Comparison of ENCODE assay signal across 20 cellular contexts in the genomic region with DNA sequence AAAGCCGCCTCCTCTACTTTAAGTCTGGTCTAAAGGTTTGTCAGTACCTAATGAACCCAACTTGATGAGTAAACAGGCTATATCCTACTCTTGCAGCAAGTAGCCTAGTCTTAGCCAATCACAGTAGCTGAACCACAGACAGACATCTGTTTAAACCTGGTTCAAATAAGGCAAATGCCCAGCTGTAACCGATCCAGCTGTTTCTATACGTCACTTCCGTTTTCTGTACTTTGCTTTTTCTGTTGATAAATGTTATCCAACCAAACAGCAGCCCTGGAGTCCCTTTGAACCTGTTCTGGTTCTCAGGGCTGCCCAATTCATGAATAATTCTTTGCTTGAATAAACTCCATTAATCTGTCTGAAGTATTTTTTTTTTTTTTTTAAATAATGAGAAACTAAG.
DNase-seq lines count a peak whose midpoint lies in the region; ATAC-seq, FAIRE-seq and TF ChIP-seq lines count a peak whose summit lies in the region.
"Had no signal": no experiment of that assay in that cellular context is flagged by ENCODE, and none has a peak within 500 bp of the region (broad histone marks: within the 10 kb centered on the region; RNA-seq: fewer than 3 reads in every experiment).

No MANE protein-coding gene starts in this region.

- H3K79me2 ChIP-seq in mesendoderm (ENCODE audit: control insufficient read depth, insufficient read depth, low read length) (no peaks in the 10 kb centered on the region), PC-3 (ENCODE audit: low read length) (no peaks in the 10 kb centered on the region)

- POLR2A ChIA-PET in PC-3 (lab: Charles Lee; ENCODE audit: unreplicated experiment): no interaction called here

- H3K9me3 ChIP-seq in tibial artery (no peaks in the 10 kb centered on the region), PC-3 (ENCODE audit: low read length) (no peaks in the 10 kb centered on the region)
- H3K9me3 ChIP-seq: BE2C had no signal

- H3K79me1 ChIP-seq in mesendoderm (ENCODE audit: low read length): no peaks in the 10 kb centered on the region

- TF ChIP-seq CTCF in tibial artery (IDR thresholded peaks at IDR 0.05): no peak
- no peak for TF ChIP-seq CTCF in PC-3 (conservative IDR thresholded peaks at IDR 0.05; ENCODE audit: low read depth, low read length)

- no peak overlapping the region for H2BK5ac ChIP-seq in mesendoderm (ENCODE audit: low read length)

- intact Hi-C loops in tibial artery (cut with DNase I; ENCODE audit: low total_unique reads): no loop called here
- intact Hi-C loops in PC-3 (cut with micrococcal nuclease): no loop called here

- no peak for ATAC-seq in PC-3

- H2AFZ ChIP-seq in PC-3 (ENCODE audit: low read length): no peak overlapping the region

- no peak overlapping the region for H4K5ac ChIP-seq in mesendoderm (ENCODE audit: low read length)

- H2BK120ac ChIP-seq in mesendoderm (ENCODE audit: low read depth, low read length): no peak overlapping the region

- CTCF ChIA-PET in PC-3 (lab: Charles Lee): no interaction called here

- WGBS in mesendoderm (ENCODE audit: extremely low coverage, insufficient coverage, low lambda C conversion rate): no CpG with 5 or more reads among the region's 4 CpGs

- H3K56ac ChIP-seq in mesendoderm (ENCODE audit: low read length): no peak overlapping the region

- H2BK15ac ChIP-seq in mesendoderm (replicated peaks; ENCODE audit: low read depth): no peak overlapping the region

- no peaks in the 10 kb centered on the region for H3K9me2 ChIP-seq in PC-3 (replicated peaks; ENCODE audit: low read length)

- H4K20me1 ChIP-seq in PC-3 (ENCODE audit: low read length): no peaks in the 10 kb centered on the region

- H3K27me3 ChIP-seq in mesendoderm (ENCODE audit: insufficient read depth, low read length, poor library complexity) (no peaks in the 10 kb centered on the region), tibial artery (no peaks in the 10 kb centered on the region), PC-3 (ENCODE audit: low read length) (no peaks in the 10 kb centered on the region)
- H3K27me3 ChIP-seq: BE2C had no signal

- DNase-seq in GM12891 (ENCODE audit: insufficient read length, low spot score) (no peak), MV-4-11 (lab: John Stamatoyannopoulos, UW) (peak; percentile 72), OCI-M1 (lab: John Stamatoyannopoulos, UW) (peak; percentile 34), mesendoderm (no peak), tibial artery (no peak), PC-3 (no peak)
- DNase-seq: ACHN; BE2C; C1 segment of cervical spinal cord; CD4-positive, CD25-positive, alpha-beta regulatory T cell; CD8-positive, alpha-beta memory T cell; COR-L47; DMS 273 treated with DMSO at 0.1 percent for 48 hours; DMS53; DND-41; GDM1; H9 had no signal

- no peak overlapping the region for H3K18ac ChIP-seq in mesendoderm (ENCODE audit: low read length)

- H3K36me3 ChIP-seq in mesendoderm (ENCODE audit: control insufficient read depth, insufficient read depth, low read length) (no peaks in the 10 kb centered on the region), tibial artery (no peaks in the 10 kb centered on the region), PC-3 (ENCODE audit: low read depth, low read length) (no peaks in the 10 kb centered on the region)
- H3K36me3 ChIP-seq: BE2C had no signal

- no TSS peak for BruUV-seq in PC-3 (replicated peaks; lab: Mats Ljungman, UMichigan)

- no peaks in the 10 kb centered on the region for H3F3A ChIP-seq in PC-3 (ENCODE audit: low read length, unreplicated experiment)

- H3K27ac ChIP-seq in mesendoderm (ENCODE audit: low read depth, low read length) (no peak overlapping the region), tibial artery (no peak overlapping the region), PC-3 (ENCODE audit: low read length) (no peak overlapping the region)

- no peak overlapping the region for H3K4me3 ChIP-seq in mesendoderm (ENCODE audit: low read length)
- no peak overlapping the region for H3K4me3 ChIP-seq in tibial artery
- no peak overlapping the region for H3K4me3 ChIP-seq in PC-3 (ENCODE audit: low read length)

- H4K8ac ChIP-seq in mesendoderm (ENCODE audit: low read depth, low read length): no peak overlapping the region

- H3K4ac ChIP-seq in mesendoderm (ENCODE audit: low read depth, low read length): no peak overlapping the region

- H3K4me2 ChIP-seq in mesendoderm (ENCODE audit: low read length) (no peak overlapping the region), PC-3 (ENCODE audit: low read length) (no peak overlapping the region)

- peaks cover 9% of the 10 kb centered on the region for H3K4me1 ChIP-seq in mesendoderm (ENCODE audit: control insufficient read depth, low read depth, low read length)
- H3K4me1 ChIP-seq in tibial artery: peaks cover 0 to 7% (median 3%) of the 10 kb centered on the region in 4 donors
- peaks cover 13% of the 10 kb centered on the region for H3K4me1 ChIP-seq in PC-3 (ENCODE audit: insufficient read depth, low read length)
- H3K4me1 ChIP-seq: BE2C had no signal

- H2AK5ac ChIP-seq in mesendoderm (ENCODE audit: low read length): no peak overlapping the region

- no peak overlapping the region for H3K9ac ChIP-seq in mesendoderm (ENCODE audit: low read length)
- no peak overlapping the region for H3K9ac ChIP-seq in PC-3 (ENCODE audit: low read length)

- FAIRE-seq in GM12891 (lab: Jason Lieb, UNC): peak; percentile 35
- FAIRE-seq: A204.1, GM19239, H1 had no signal

- no peak for TF ChIP-seq POLR2A in GM12891 (IDR thresholded peaks at IDR 0.05; ENCODE audit: low read depth, low read length)

- no peak overlapping the region for H3K23ac ChIP-seq in mesendoderm (ENCODE audit: low read length)

TF ChIP-seq in GM12891, 5 proteins besides CTCF, POLR2A, EP300 and RAD21:
- peak; percentile 49; the same call in 1 of the 2 replicates for TF ChIP-seq SPI1 (IDR thresholded peaks at IDR 0.05; ENCODE audit: low read depth, low read length)
- no peak for TF ChIP-seq TAF1 (IDR thresholded peaks at IDR 0.05; ENCODE audit: low read depth, low read length)

Comparison
In these comparisons a context has a peak if more than half of its experiments do, and no peak if none do; other contexts are left out.
1. DNase-seq: peak in MV-4-11 (single experiment) and OCI-M1 (single experiment); none in GM12891 (single experiment), mesendoderm (single experiment), tibial artery (0 of 2) and PC-3 (single experiment).